ENCODE assay signal across 8 cellular contexts in genomic region chr13:112587359-112587766, GRCh38. TPM values are rescaled to one million over a fixed set of nuclear protein-coding genes. Genes with fewer than 3 reads are reported as not detected.
DNase-seq lines count a peak whose midpoint lies in the region; ATAC-seq and TF ChIP-seq lines count a peak whose summit lies in the region.

No MANE protein-coding gene starts in this region.

- no peaks in the 10 kb centered on the region for H3K27me3 ChIP-seq in BLaER1 treated with 17β-estradiol and CSF1 and Interleukin-3, amounts not matched to agents 10 nM and 100 nM
- H3K27me3 ChIP-seq in endodermal cell (ENCODE audit: control insufficient read depth, insufficient read depth, low read length, poor library complexity, severe bottlenecking), result no peaks in the 10 kb centered on the region

- peaks cover 8% of the 10 kb centered on the region for H3K27me3 Mint-ChIP-seq in endodermal cell (ENCODE audit: insufficient read depth)

- TF ChIP-seq CTCF in endodermal cell (conservative IDR thresholded peaks at IDR 0.05), result no peak

- peak overlapping the region; percentile 80 to 99 (median 96) for H3K4me3 ChIP-seq in BLaER1 treated with 17β-estradiol and CSF1 and Interleukin-3, amounts not matched to agents 10 nM and 100 nM
- peak overlapping the region; percentile 90 for H3K4me3 ChIP-seq in endodermal cell (ENCODE audit: low read length)

- H3K4me1 ChIP-seq in BLaER1 treated with 17β-estradiol and CSF1 and Interleukin-3, amounts not matched to agents 10 nM and 100 nM, result peaks cover 48 to 57% (median 53%) of the 10 kb centered on the region in 10 experiments
- H3K4me1 ChIP-seq in endodermal cell (ENCODE audit: control insufficient read depth, insufficient read depth, low read length), result no peaks in the 10 kb centered on the region

- H3K9ac ChIP-seq in BLaER1 treated with 17β-estradiol and CSF1 and Interleukin-3, amounts not matched to agents 10 nM and 100 nM, result peak overlapping the region; percentile 90 to 99 (median 97)
- peak overlapping the region; percentile 79 for H3K9ac ChIP-seq in endodermal cell (ENCODE audit: extremely low read depth, low read length, poor library complexity, severe bottlenecking)

- H3K4me2 ChIP-seq in BLaER1 treated with 17β-estradiol and CSF1 and Interleukin-3, amounts not matched to agents 10 nM and 100 nM, result peak overlapping the region; percentile 77 to 95 (median 89)

- no peaks in the 10 kb centered on the region for H3K9me3 Mint-ChIP-seq in endodermal cell

- 0% methylated on average over 6 to 38 of the region's 38 CpGs for WGBS in endodermal cell (ENCODE audit: insufficient coverage in 1 of 2, insufficient read length in 1 of 2), 2 experiments

- H3K27ac ChIP-seq in BLaER1 treated with 17β-estradiol and CSF1 and Interleukin-3, amounts not matched to agents 10 nM and 100 nM, result peak overlapping the region; percentile 85 to 99 (median 98)
- H3K27ac ChIP-seq in endodermal cell (ENCODE audit: low read depth, low read length), result peak overlapping the region; percentile 93

- peak overlapping the region; percentile 87 for H3K4me3 Mint-ChIP-seq in endodermal cell

- H3K9me3 ChIP-seq in BLaER1 treated with 17β-estradiol and CSF1 and Interleukin-3, amounts not matched to agents 10 nM and 100 nM (replicated peaks in 1 of 11), result 0 out of 22 replicates have a peak, but pooled peaks cover 0 to 4% (median 0%) of the 10 kb centered on the region in 11 experiments
- H3K9me3 ChIP-seq in endodermal cell (ENCODE audit: control insufficient read depth, low read length), result no peaks in the 10 kb centered on the region

- H3K4me1 Mint-ChIP-seq in endodermal cell, result peaks cover 14% of the 10 kb centered on the region

- DNase-seq in NCI-H69 (lab: John Stamatoyannopoulos, UW) (peak; percentile 97), endodermal cell (peak; percentile 89), midbrain (lab: John Stamatoyannopoulos, UW) (peak; percentile 54)
- DNase-seq in activated CD8-positive, alpha-beta memory T cell treated with anti-CD3 and anti-CD28 coated beads, Interleukin-2, amount 50 U/mL, for 1 hour (ENCODE audit: extremely low read depth), result peak; percentile 47
- DNase-seq in stimulated activated CD8-positive, alpha-beta memory T cell treated with anti-CD3 and anti-CD28 coated beads, Interleukin-15, amount 100 ng/mL, for 48 hours (ENCODE audit: low read depth in 2 of 2), result peak; percentile 67

- peaks cover 4% of the 10 kb centered on the region for H3K36me3 Mint-ChIP-seq in endodermal cell (ENCODE audit: low read depth)

- ATAC-seq in GM19025 (IDR thresholded peaks at IDR 0.05; ENCODE audit: low read depth, unreplicated experiment) (peak; percentile 45), HG03354 (IDR thresholded peaks at IDR 0.05; ENCODE audit: poor library complexity, severe bottlenecking, unreplicated experiment) (peak; percentile 50)

- peak overlapping the region; percentile 92 for H3K27ac Mint-ChIP-seq in endodermal cell

- H3K36me3 ChIP-seq in BLaER1 treated with 17β-estradiol and CSF1 and Interleukin-3, amounts not matched to agents 10 nM and 100 nM, result peaks cover 0 to 19% (median 7%) of the 10 kb centered on the region in 11 experiments; a peak in 12 of 22 replicates
- peaks cover 6% of the 10 kb centered on the region for H3K36me3 ChIP-seq in endodermal cell (ENCODE audit: control insufficient read depth, insufficient read depth, low read length)

- H4K20me1 ChIP-seq in BLaER1 treated with 17β-estradiol and CSF1 and Interleukin-3, amounts not matched to agents 10 nM and 100 nM, result peaks cover 0 to 41% (median 4%) of the 10 kb centered on the region in 11 experiments; a peak in 10 of 22 replicates

RNA-seq across cellular contexts. Expression of gene TUBGCP3, which starts 0.6 kb away (rescaled TPM):
- total RNA-seq in endodermal cell, result 10 to 100 TPM; 34.7 to 55.3 TPM
- polyA plus RNA-seq in endodermal cell (2013, experiment 1 of 2), result 35.8 TPM
- 32.8 TPM for polyA plus RNA-seq in endodermal cell (2013, experiment 2 of 2)

Comparison
In these comparisons a context has a peak if more than half of its experiments do, and no peak if none do; other contexts are left out.
1. Peak in every context shown above with its lines: DNase-seq, ATAC-seq, H3K4me3 ChIP-seq and H3K27ac ChIP-seq.
2. DNase-seq: peak in every context shown above with its lines; median percentile 97 in NCI-H69; 89 in endodermal cell; 67 in stimulated activated CD8-positive, alpha-beta memory T cell treated with anti-CD3 and anti-CD28 coated beads, Interleukin-15, amount 100 ng/mL, for 48 hours; 54 in midbrain; 47 in activated CD8-positive, alpha-beta memory T cell treated with anti-CD3 and anti-CD28 coated beads, Interleukin-2, amount 50 U/mL, for 1 hour.